23 cellular contexts compared by ENCODE assay signal in the genomic region with DNA sequence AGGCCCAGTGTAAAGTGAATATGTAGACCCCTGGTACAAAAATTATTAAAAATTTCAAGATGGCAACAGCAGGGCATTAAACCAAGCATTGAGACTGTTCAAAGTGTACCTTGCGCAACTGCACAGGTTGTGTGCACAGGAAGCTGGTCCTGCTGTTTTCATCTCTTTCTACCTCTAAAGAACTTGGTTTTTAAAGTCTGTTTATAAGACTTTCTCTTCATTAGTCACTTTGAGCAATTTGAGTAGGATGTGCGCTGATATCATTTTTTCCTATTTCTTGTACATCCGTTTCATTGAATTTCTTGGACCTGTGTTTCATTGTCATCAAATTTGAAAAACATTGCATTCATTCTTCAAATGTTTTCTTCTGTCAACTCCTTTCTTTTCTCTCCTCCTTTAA. TPM values are rescaled to one million over a fixed set of nuclear protein-coding genes. Genes with fewer than 3 reads are reported as not detected.
A peak's percentile ranks its signal among the peaks of the same experiment; 100 is the strongest.
DNase-seq lines count a peak whose midpoint lies in the region; ATAC-seq, FAIRE-seq and TF ChIP-seq lines count a peak whose summit lies in the region.
"Had no signal": no experiment of that assay in that cellular context is flagged by ENCODE, and none has a peak within 500 bp of the region (broad histone marks: within the 10 kb centered on the region; RNA-seq: fewer than 3 reads in every experiment).

No MANE protein-coding gene starts in this region.

- H3K9ac ChIP-seq in HepG2 (ENCODE audit: insufficient read depth, low read depth, low read length) (no peak overlapping the region), endothelial cell of umbilical vein (replicated peaks; ENCODE audit: extremely low read depth, insufficient read depth, low read length) (no peak overlapping the region)
- H3K9ac ChIP-seq: BLaER1 had no signal

- FAIRE-seq in HepG2 (lab: Jason Lieb, UNC) = no peak
- no peak for FAIRE-seq in endothelial cell of umbilical vein (lab: Jason Lieb, UNC)
- FAIRE-seq: A204.1 had no signal

- 74% methylated on average over 3 of the region's 3 CpGs for WGBS in HepG2 (ENCODE audit: low lambda C conversion rate)
- 79% methylated on average over 2 of the region's 3 CpGs for WGBS in right lobe of liver (ENCODE audit: insufficient coverage, low coverage, low lambda C conversion rate, missing lambda C conversion rate)

- no peaks in the 10 kb centered on the region for H3K9me3 Mint-ChIP-seq in activated T-helper 1 cell treated with anti-CD3 and anti-CD28 coated beads, Interleukin-12 subunit alpha, Interleukin-12 subunit beta, Interleukin-2, Interleukin-4 antibody, amounts not matched to agents 30 ng/mL and 10 ng/mL and 1 ng/mL, durations not matched to agents 14 hours and 24 hours and 36 hours
- H3K9me3 Mint-ChIP-seq: H9 had no signal

- no peaks in the 10 kb centered on the region for H3K9me1 ChIP-seq in endothelial cell of umbilical vein (replicated peaks; ENCODE audit: control insufficient read depth, extremely low read depth, insufficient read depth, low read length)

- H4K20me1 ChIP-seq in HepG2 (ENCODE audit: insufficient read depth, low read length) = no peaks in the 10 kb centered on the region
- H4K20me1 ChIP-seq in endothelial cell of umbilical vein (replicated peaks; ENCODE audit: control insufficient read depth, extremely low read depth, insufficient read depth, low read length) = no peaks in the 10 kb centered on the region
- H4K20me1 ChIP-seq: BLaER1 had no signal

- no peak for TF ChIP-seq RAD21 in HepG2 (CRISPR knock-in tag; IDR thresholded peaks at IDR 0.05)

- no peaks in the 10 kb centered on the region for H3K36me3 ChIP-seq in HepG2 (replicated peaks in 1 of 2; ENCODE audit: control insufficient read depth in 1 of 2, insufficient read depth in 2 of 2, low read length in 2 of 2)
- H3K36me3 ChIP-seq in right lobe of liver = no peaks in the 10 kb centered on the region
- H3K36me3 ChIP-seq in endothelial cell of umbilical vein (ENCODE audit: control insufficient read depth in 2 of 2, extremely low read depth in 1 of 2, insufficient read depth in 2 of 2, low read length in 2 of 2) = no peaks in the 10 kb centered on the region
- H3K36me3 ChIP-seq: BLaER1, MG63 had no signal

- TF ChIP-seq EP300 in HepG2 (IDR thresholded peaks at IDR 0.05; ENCODE audit: low read depth in 2 of 2, low read length in 2 of 2) (no peak), HepG2 (CRISPR knock-in tag; IDR thresholded peaks at IDR 0.05; ENCODE audit: borderline replicate concordance) (no peak)

- H3K9me3 ChIP-seq in HepG2 (ENCODE audit: low read length) = no peaks in the 10 kb centered on the region
- no peaks in the 10 kb centered on the region for H3K9me3 ChIP-seq in right lobe of liver
- H3K9me3 ChIP-seq in endothelial cell of umbilical vein (replicated peaks; ENCODE audit: control insufficient read depth, insufficient read depth, low read length) = no peaks in the 10 kb centered on the region
- H3K9me3 ChIP-seq: BLaER1, MG63 had no signal

- POLR2A ChIA-PET in HepG2 (lab: Yijun Ruan, JAX) = no interaction called here
- POLR2A ChIA-PET in endothelial cell of umbilical vein (lab: Charles Lee) = no interaction called here

- no peak for TF ChIP-seq POLR2A in HepG2 (IDR thresholded peaks at IDR 0.05; ENCODE audit: insufficient read depth in 1 of 2, low read depth in 2 of 2, low read length in 2 of 2)
- TF ChIP-seq POLR2A in right lobe of liver (IDR thresholded peaks at IDR 0.05) = no peak
- TF ChIP-seq POLR2A in endothelial cell of umbilical vein (IDR thresholded peaks at IDR 0.05; ENCODE audit: low read depth, low read length) = no peak

- H2AFZ ChIP-seq in HepG2 (ENCODE audit: low read length) = no peak overlapping the region
- H2AFZ ChIP-seq in endothelial cell of umbilical vein (ENCODE audit: low read depth, low read length) = no peak overlapping the region

- H3K79me2 ChIP-seq in HepG2 (ENCODE audit: insufficient read depth, low read length) = no peaks in the 10 kb centered on the region
- H3K79me2 ChIP-seq in endothelial cell of umbilical vein (ENCODE audit: control insufficient read depth, insufficient read depth, low read length) = no peaks in the 10 kb centered on the region

- DNase-seq in HepG2 (ENCODE audit: low spot score) (no peak), right lobe of liver (no peak), endothelial cell of umbilical vein (ENCODE audit: low read depth, low spot score) (peak; percentile 29), NCI-H187 (lab: John Stamatoyannopoulos, UW) (no peak), NCI-H1048 (lab: John Stamatoyannopoulos, UW) (no peak)
- no peak for DNase-seq in activated T-helper 1 cell treated with anti-CD3 and anti-CD28 coated beads, Interleukin-12 subunit alpha, Interleukin-12 subunit beta, Interleukin-2, Interleukin-4 antibody, amounts not matched to agents 30 ng/mL and 10 ng/mL and 1 ng/mL, durations not matched to agents 14 hours and 24 hours and 36 hours (ENCODE audit: low spot score)
- DNase-seq: CD4-positive, CD25-positive, alpha-beta regulatory T cell; DMS153; DND-41; H9; KBM-7; MG63; NCI-H2081; NCI-H2227 treated with DMSO at 0.1 percent for 48 hours; NCI-H69; Right ventricle myocardium superior; RPMI8226 had no signal

- H3K27me3 ChIP-seq in HepG2 (ENCODE audit: control insufficient read depth in 1 of 2, insufficient read depth in 2 of 2, low read length in 2 of 2) (peaks cover 2 to 3% of the 10 kb centered on the region in 2 experiments; a peak in 1 of 5 replicates), right lobe of liver (no peaks in the 10 kb centered on the region), endothelial cell of umbilical vein (ENCODE audit: control insufficient read depth in 2 of 2, insufficient read depth in 2 of 2, low read length in 2 of 2) (peaks cover 0 to 3% of the 10 kb centered on the region in 2 experiments)
- H3K27me3 ChIP-seq: BLaER1, MG63 had no signal

- dilution Hi-C loops in endothelial cell of umbilical vein (cut with MboI; ENCODE audit: extremely low pct_ligation_motif_present, low sequenced_read_pairs) = no loop called here

- H3K4me1 Mint-ChIP-seq in activated T-helper 1 cell treated with anti-CD3 and anti-CD28 coated beads, Interleukin-12 subunit alpha, Interleukin-12 subunit beta, Interleukin-2, Interleukin-4 antibody, amounts not matched to agents 30 ng/mL and 10 ng/mL and 1 ng/mL, durations not matched to agents 14 hours and 24 hours and 36 hours (ENCODE audit: low read depth) = no peaks in the 10 kb centered on the region

- H3K27ac Mint-ChIP-seq in activated T-helper 1 cell treated with anti-CD3 and anti-CD28 coated beads, Interleukin-12 subunit alpha, Interleukin-12 subunit beta, Interleukin-2, Interleukin-4 antibody, amounts not matched to agents 30 ng/mL and 10 ng/mL and 1 ng/mL, durations not matched to agents 14 hours and 24 hours and 36 hours = peak overlapping the region; percentile 26
- H3K27ac Mint-ChIP-seq: CD4-positive, CD25-positive, alpha-beta regulatory T cell; H9 had no signal

- H3K27ac ChIP-seq in HepG2 (ENCODE audit: extremely low read length, insufficient read depth, low read length) (no peak overlapping the region), right lobe of liver (no peak overlapping the region), endothelial cell of umbilical vein (ENCODE audit: insufficient read depth, low read depth, low read length) (no peak overlapping the region)
- H3K27ac ChIP-seq: BLaER1, HL-60 had no signal

- CTCF ChIA-PET in HepG2 (lab: Yijun Ruan, JAX; ENCODE audit: low intra/inter-chr PET ratio, low total read pairs) (no interaction called here), endothelial cell of umbilical vein (lab: Charles Lee) (interaction anchor here (1.1 kb wide), 1 partner anchor 19 kb away, joined by 3 read pairs; no protein-coding TSS in a partner anchor)

- intact Hi-C loops in HepG2 (cut with micrococcal nuclease; ENCODE audit: unreplicated experiment) (no loop called here), right lobe of liver (cut with DNase I) (no loop called here), endothelial cell of umbilical vein (cut with micrococcal nuclease) (no loop called here)
- intact Hi-C loops in activated T-helper 1 cell treated with anti-CD3 and anti-CD28 coated beads, Interleukin-12 subunit alpha, Interleukin-12 subunit beta, Interleukin-2, Interleukin-4 antibody, amounts not matched to agents 30 ng/mL and 10 ng/mL and 1 ng/mL, durations not matched to agents 14 hours and 24 hours and 36 hours (cut with micrococcal nuclease) = loop anchor here (10.0 kb wide), 1 partner anchor 63 kb away; the partner anchor contains the start of gene TEKT3

- no peaks in the 10 kb centered on the region for H3K36me3 Mint-ChIP-seq in activated T-helper 1 cell treated with anti-CD3 and anti-CD28 coated beads, Interleukin-12 subunit alpha, Interleukin-12 subunit beta, Interleukin-2, Interleukin-4 antibody, amounts not matched to agents 30 ng/mL and 10 ng/mL and 1 ng/mL, durations not matched to agents 14 hours and 24 hours and 36 hours (ENCODE audit: low read depth)

- in situ Hi-C loops in HepG2 (cut with HindIII; ENCODE audit: extremely low pct_ligation_motif_present, low pct_unique_long_range_greater_than_20kb) = loop anchor here (10.0 kb wide), 1 partner anchor 63 kb away; the partner anchor contains the start of gene TEKT3

- H3K4me1 ChIP-seq in HepG2 (ENCODE audit: insufficient read depth, low read length) (no peaks in the 10 kb centered on the region), right lobe of liver (no peaks in the 10 kb centered on the region), endothelial cell of umbilical vein (ENCODE audit: control insufficient read depth, extremely low read depth, insufficient read depth, low read length) (no peaks in the 10 kb centered on the region)
- H3K4me1 ChIP-seq: BLaER1 had no signal

- BruUV-seq in HepG2 (replicated peaks; lab: Mats Ljungman, UMichigan) = no TSS peak
- no TSS peak for BruUV-seq in endothelial cell of umbilical vein (replicated peaks; lab: Mats Ljungman, UMichigan)

- H3K4me2 ChIP-seq in HepG2 (ENCODE audit: low read depth, low read length) (no peak overlapping the region), endothelial cell of umbilical vein (ENCODE audit: insufficient read depth, low read length) (no peak overlapping the region)
- H3K4me2 ChIP-seq: BLaER1 had no signal

- ATAC-seq in HepG2 = no peak
- no peak for ATAC-seq in right lobe of liver
- no peak for ATAC-seq in GM21737 (IDR thresholded peaks at IDR 0.05; ENCODE audit: unreplicated experiment)

- peaks cover 13% of the 10 kb centered on the region for H3K27me3 Mint-ChIP-seq in activated T-helper 1 cell treated with anti-CD3 and anti-CD28 coated beads, Interleukin-12 subunit alpha, Interleukin-12 subunit beta, Interleukin-2, Interleukin-4 antibody, amounts not matched to agents 30 ng/mL and 10 ng/mL and 1 ng/mL, durations not matched to agents 14 hours and 24 hours and 36 hours (ENCODE audit: insufficient read depth)

- H3K4me3 Mint-ChIP-seq in activated T-helper 1 cell treated with anti-CD3 and anti-CD28 coated beads, Interleukin-12 subunit alpha, Interleukin-12 subunit beta, Interleukin-2, Interleukin-4 antibody, amounts not matched to agents 30 ng/mL and 10 ng/mL and 1 ng/mL, durations not matched to agents 14 hours and 24 hours and 36 hours = no peak overlapping the region
- H3K4me3 Mint-ChIP-seq: CD4-positive, CD25-positive, alpha-beta regulatory T cell; H9 had no signal

- H3K4me3 ChIP-seq in HepG2 (replicated peaks in 1 of 3; ENCODE audit: insufficient read depth in 1 of 3, low read depth in 2 of 3, low read length in 3 of 3) (no peak overlapping the region), right lobe of liver (no peak overlapping the region), endothelial cell of umbilical vein (replicated peaks in 1 of 3; ENCODE audit: insufficient read depth in 1 of 3, low read depth in 1 of 3, low read length in 3 of 3) (no peak overlapping the region)
- H3K4me3 ChIP-seq: BLaER1, MG63 had no signal

- TF ChIP-seq CTCF in HepG2 (CRISPR knock-in tag; IDR thresholded peaks at IDR 0.05) (no peak), right lobe of liver (IDR thresholded peaks at IDR 0.05) (no peak), endothelial cell of umbilical vein (IDR thresholded peaks at IDR 0.05; ENCODE audit: extremely low read depth in 1 of 2, insufficient read depth in 1 of 2, low read depth in 1 of 2, low read length in 2 of 2) (no peak)

RNA-seq across cellular contexts. Expression of gene PMP22, which starts 16.8 kb away (rescaled TPM):
- total RNA-seq in HepG2 (2016; rRNA removed; fragmentation: Illumina TruSeq; extraction: Trizol) = 3.0 and 5.7 TPM in 2 replicates
- 1.5 and 1.9 TPM in 2 replicates for total RNA-seq in HepG2 (2016; cell fraction: cytosol; rRNA removed; fragmentation: Illumina TruSeq; extraction: Trizol; ENCODE audit: low read depth)
- 3.5 and 5.4 TPM in 2 replicates for total RNA-seq in HepG2 (2016; cell fraction: insoluble cytoplasmic fraction; rRNA removed; fragmentation: Illumina TruSeq; extraction: Trizol)
- total RNA-seq in HepG2 (2016; cell fraction: membrane; rRNA removed; fragmentation: Illumina TruSeq; extraction: Trizol) = 3.1 and 3.8 TPM in 2 replicates
- 6.1 and 6.3 TPM in 2 replicates for total RNA-seq in HepG2 (2016; cell fraction: nucleus; rRNA removed; fragmentation: Illumina TruSeq; extraction: Trizol)
- 5.0 and 6.2 TPM in 2 replicates for polyA plus RNA-seq in HepG2 (2011; rRNA removed)
- polyA plus RNA-seq in HepG2 (2011; cell fraction: cytosol; rRNA removed) = 4.9 and 5.8 TPM in 2 replicates
- polyA plus RNA-seq in HepG2 (2011; cell fraction: nucleus; rRNA removed) = 1.8 TPM in 2 replicates
- polyA plus RNA-seq in HepG2 (2012) = 2.1 and 2.7 TPM in 2 replicates
- 1.7 TPM in 2 replicates for polyA plus RNA-seq in HepG2 (2016; cell fraction: cytosol; fragmentation: Illumina TruSeq; extraction: Trizol; ENCODE audit: low read depth)
- polyA plus RNA-seq in HepG2 (2016; cell fraction: insoluble cytoplasmic fraction; fragmentation: Illumina TruSeq; extraction: Trizol; ENCODE audit: low read depth) = 4.9 and 5.5 TPM in 2 replicates
- 2.7 and 3.3 TPM in 2 replicates for polyA plus RNA-seq in HepG2 (2016; cell fraction: membrane; fragmentation: Illumina TruSeq; extraction: Trizol; ENCODE audit: low read depth)
- polyA plus RNA-seq in HepG2 (2016; cell fraction: nucleus; fragmentation: Illumina TruSeq; extraction: Trizol; ENCODE audit: insufficient read depth, low read depth) = 11.9 and 12.2 TPM in 2 replicates
- polyA minus RNA-seq in HepG2 (2011; rRNA and poly(A)+ RNA removed; ENCODE audit: low replicate concordance) = 34.6 and 99.7 TPM in 2 replicates
- 4.0 and 4.3 TPM in 2 replicates for polyA minus RNA-seq in HepG2 (2011; cell fraction: cytosol; rRNA and poly(A)+ RNA removed)
- polyA minus RNA-seq in HepG2 (2011; cell fraction: nucleus; rRNA and poly(A)+ RNA removed) = 3.0 and 3.1 TPM in 2 replicates
- 1 to 10 TPM; 3.0 to 9.2 (median 6.9) TPM for total RNA-seq in right lobe of liver
- 0.54 and 1.6 TPM in 2 replicates for total RNA-seq in activated T-helper 1 cell treated with anti-CD3 and anti-CD28 coated beads, Interleukin-12 subunit alpha, Interleukin-12 subunit beta, Interleukin-2, Interleukin-4 antibody, amounts not matched to agents 30 ng/mL and 10 ng/mL and 1 ng/mL, durations not matched to agents 14 hours and 24 hours and 36 hours
- 51.2 and 67.2 TPM in 2 replicates for total RNA-seq in endothelial cell of umbilical vein
- 103 and 158 TPM in 2 replicates for polyA plus RNA-seq in endothelial cell of umbilical vein
- polyA plus RNA-seq in endothelial cell of umbilical vein (2011; cell fraction: cytosol; rRNA removed) = 95.8 and 102 TPM in 2 replicates
- 46.4 TPM in 2 replicates for polyA plus RNA-seq in endothelial cell of umbilical vein (2011; cell fraction: nucleus; rRNA removed)
- 51.3 and 77.4 TPM in 2 replicates for polyA plus RNA-seq in endothelial cell of umbilical vein (2012)
- polyA minus RNA-seq in endothelial cell of umbilical vein = 301 and 323 TPM in 2 replicates
- 18.7 TPM for polyA minus RNA-seq in endothelial cell of umbilical vein (2011; cell fraction: cytosol; rRNA and poly(A)+ RNA removed)
- polyA minus RNA-seq in endothelial cell of umbilical vein (2011; cell fraction: nucleus; rRNA and poly(A)+ RNA removed) = 33.0 and 47.6 TPM in 2 replicates
- total RNA-seq: CD4-positive, CD25-positive, alpha-beta regulatory T cell had no signal
- polyA plus RNA-seq: CD4-positive, CD25-positive, alpha-beta regulatory T cell had no signal

RNA-seq across cellular contexts. Expression of gene TEKT3, which starts 59.5 kb away (rescaled TPM):
- total RNA-seq in HepG2 (2016; rRNA removed; fragmentation: Illumina TruSeq; extraction: Trizol) (0.58 TPM in 1 of 2 replicates, not detected in the other), right lobe of liver (not detected), endothelial cell of umbilical vein (not detected in 2 replicates)
- 0.30 and 0.79 TPM in 2 replicates for total RNA-seq in HepG2 (2016; cell fraction: cytosol; rRNA removed; fragmentation: Illumina TruSeq; extraction: Trizol; ENCODE audit: low read depth)
- 0.50 TPM in 1 of 2 replicates, not detected in the other for total RNA-seq in HepG2 (2016; cell fraction: insoluble cytoplasmic fraction; rRNA removed; fragmentation: Illumina TruSeq; extraction: Trizol)
- total RNA-seq in HepG2 (2016; cell fraction: membrane; rRNA removed; fragmentation: Illumina TruSeq; extraction: Trizol) = 0.21 and 0.34 TPM in 2 replicates
- total RNA-seq in HepG2 (2016; cell fraction: nucleus; rRNA removed; fragmentation: Illumina TruSeq; extraction: Trizol) = 1.2 and 2.2 TPM in 2 replicates
- polyA plus RNA-seq in HepG2 (2011; rRNA removed) (0.82 and 3.4 TPM in 2 replicates), endothelial cell of umbilical vein (0.28 and 0.75 TPM in 2 replicates)
- 1.0 and 1.1 TPM in 2 replicates for polyA plus RNA-seq in HepG2 (2011; cell fraction: cytosol; rRNA removed)
- 19.4 and 19.7 TPM in 2 replicates for polyA plus RNA-seq in HepG2 (2011; cell fraction: nucleus; rRNA removed)
- polyA plus RNA-seq in HepG2 (2012) = 1.0 and 1.6 TPM in 2 replicates
- 0.36 TPM in 1 of 2 replicates, not detected in the other for polyA plus RNA-seq in HepG2 (2016; cell fraction: cytosol; fragmentation: Illumina TruSeq; extraction: Trizol; ENCODE audit: low read depth)
- polyA plus RNA-seq in HepG2 (2016; cell fraction: insoluble cytoplasmic fraction; fragmentation: Illumina TruSeq; extraction: Trizol; ENCODE audit: low read depth) = not detected in 2 replicates
- polyA plus RNA-seq in HepG2 (2016; cell fraction: membrane; fragmentation: Illumina TruSeq; extraction: Trizol; ENCODE audit: low read depth) = not detected in 2 replicates
- polyA plus RNA-seq in HepG2 (2016; cell fraction: nucleus; fragmentation: Illumina TruSeq; extraction: Trizol; ENCODE audit: insufficient read depth, low read depth) = 3.1 and 3.9 TPM in 2 replicates
- polyA minus RNA-seq in HepG2 (2011; rRNA and poly(A)+ RNA removed; ENCODE audit: low replicate concordance) = 0.42 and 1.4 TPM in 2 replicates
- polyA minus RNA-seq in HepG2 (2011; cell fraction: cytosol; rRNA and poly(A)+ RNA removed) = not detected in 2 replicates
- 2.2 TPM in 2 replicates for polyA minus RNA-seq in HepG2 (2011; cell fraction: nucleus; rRNA and poly(A)+ RNA removed)
- total RNA-seq in activated T-helper 1 cell treated with anti-CD3 and anti-CD28 coated beads, Interleukin-12 subunit alpha, Interleukin-12 subunit beta, Interleukin-2, Interleukin-4 antibody, amounts not matched to agents 30 ng/mL and 10 ng/mL and 1 ng/mL, durations not matched to agents 14 hours and 24 hours and 36 hours = not detected in 2 replicates
- not detected in 2 replicates for polyA plus RNA-seq in endothelial cell of umbilical vein (2011; cell fraction: cytosol; rRNA removed)
- polyA plus RNA-seq in endothelial cell of umbilical vein (2011; cell fraction: nucleus; rRNA removed) = 0.80 and 1.6 TPM in 2 replicates
- not detected in 2 replicates for polyA plus RNA-seq in endothelial cell of umbilical vein (2012)
- polyA minus RNA-seq in endothelial cell of umbilical vein = 0.53 TPM in 1 of 2 replicates, not detected in the other
- not detected for polyA minus RNA-seq in endothelial cell of umbilical vein (2011; cell fraction: cytosol; rRNA and poly(A)+ RNA removed)
- polyA minus RNA-seq in endothelial cell of umbilical vein (2011; cell fraction: nucleus; rRNA and poly(A)+ RNA removed) = 0.96 TPM in 1 of 2 replicates, not detected in the other
- total RNA-seq: NCI-H460, SK-MEL-5 had no signal
